ENCODE assay signal across 21 cellular contexts in the genomic region with DNA sequence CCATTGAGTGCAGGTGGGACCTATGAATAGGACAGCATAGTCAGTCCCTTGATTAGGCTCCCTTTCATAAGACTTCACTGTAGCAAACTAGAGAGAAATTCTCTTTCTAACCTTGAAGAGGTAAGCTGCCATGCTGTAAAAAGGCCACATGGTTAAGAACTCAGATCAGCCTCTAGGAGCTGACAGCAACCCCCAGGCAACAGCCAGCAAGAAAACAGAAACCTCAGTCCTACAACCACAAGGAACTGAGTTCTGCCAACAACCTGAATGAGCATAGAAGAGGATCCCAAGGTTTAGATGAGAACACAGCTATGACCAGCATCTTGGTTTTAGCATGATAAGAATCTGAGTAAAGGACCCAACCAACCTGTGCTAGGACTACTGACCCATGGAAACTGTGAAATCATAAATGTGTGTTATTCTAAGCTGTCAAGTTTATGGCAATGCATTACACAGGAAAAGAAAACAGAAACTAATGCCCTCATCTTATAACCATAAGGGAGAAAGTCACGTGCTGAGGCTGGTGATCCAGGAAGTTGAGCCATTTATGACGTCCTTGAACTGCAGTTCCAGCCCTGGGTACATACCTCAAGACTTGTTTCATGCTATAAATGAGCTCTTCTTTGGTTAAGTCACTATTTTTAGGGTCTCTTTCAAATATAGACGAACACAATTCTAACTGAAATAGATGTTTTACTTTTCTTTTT. TPM values are rescaled to one million over a fixed set of nuclear protein-coding genes. Genes with fewer than 3 reads are reported as not detected.
DNase-seq lines count a peak whose midpoint lies in the region; ATAC-seq and TF ChIP-seq lines count a peak whose summit lies in the region.
"Had no signal": no experiment of that assay in that cellular context is flagged by ENCODE, and none has a peak within 500 bp of the region (broad histone marks: within the 10 kb centered on the region; RNA-seq: fewer than 3 reads in every experiment).

No MANE protein-coding gene starts in this region.

- H3K27me3 ChIP-seq in SJCRH30 (no peaks in the 10 kb centered on the region), A673 (replicated peaks; ENCODE audit: insufficient read depth, low read depth, low read length, poor library complexity) (no peaks in the 10 kb centered on the region)
- H3K27me3 ChIP-seq: breast epithelium, thyroid gland had no signal

- H3K4me3 ChIP-seq in SJCRH30 = no peak overlapping the region
- H3K4me3 ChIP-seq in A673 (ENCODE audit: low read depth, low read length, poor library complexity, severe bottlenecking) = no peak overlapping the region
- H3K4me3 ChIP-seq: breast epithelium, thyroid gland had no signal

- no peaks in the 10 kb centered on the region for H3K36me3 ChIP-seq in SJCRH30
- no peaks in the 10 kb centered on the region for H3K36me3 ChIP-seq in A673 (ENCODE audit: insufficient read depth, low read length, poor library complexity, severe bottlenecking)
- H3K36me3 ChIP-seq: breast epithelium, thyroid gland had no signal

- ATAC-seq in GM18909 (IDR thresholded peaks at IDR 0.05; ENCODE audit: poor library complexity, unreplicated experiment) (peak; percentile 58), HG03280 (IDR thresholded peaks at IDR 0.05; ENCODE audit: unreplicated experiment) (peak; percentile 57), esophagus mucosa (peak; percentile 11)
- ATAC-seq: activated CD4-positive, CD25-positive, alpha-beta regulatory T cell treated with anti-CD3 and anti-CD28 coated beads, Interleukin-2, amount 50 U/mL, for 24 hours; CD8-positive, alpha-beta T cell; left ventricle myocardium superior; stimulated activated memory B cell treated with anti-CD40 and anti-IgM and Interleukin-4, amounts not matched to agents 10 μg/mL and 1 μg/mL and 100 μg/mL, for 72 hours had no signal

- H3K27ac Mint-ChIP-seq in type B pancreatic cell = no peak overlapping the region
- H3K27ac Mint-ChIP-seq: CD8-positive, alpha-beta T cell; stimulated activated memory B cell treated with anti-CD40 and anti-IgM and Interleukin-4, amounts not matched to agents 10 μg/mL and 1 μg/mL and 100 μg/mL, for 72 hours; T-helper 2 cell treated with Interferon-gamma antibody and Interleukin-4, amounts not matched to agents 5 μg/mL and 100 μg/mL, for 36 hours had no signal

- intact Hi-C loops in A673 (cut with micrococcal nuclease; ENCODE audit: unreplicated experiment) = no loop called here

- H3K9me3 Mint-ChIP-seq in type B pancreatic cell = peaks cover 3% of the 10 kb centered on the region
- H3K9me3 Mint-ChIP-seq: CD8-positive, alpha-beta T cell; stimulated activated memory B cell treated with anti-CD40 and anti-IgM and Interleukin-4, amounts not matched to agents 10 μg/mL and 1 μg/mL and 100 μg/mL, for 72 hours; T-helper 2 cell treated with Interferon-gamma antibody and Interleukin-4, amounts not matched to agents 5 μg/mL and 100 μg/mL, for 36 hours had no signal

- DNase-seq in EH (ENCODE audit: low read depth) (peak; percentile 14), SJCRH30 (no peak), A673 (ENCODE audit: low spot score) (no peak), type B pancreatic cell (ENCODE audit: extremely low spot score, unreplicated experiment) (no peak), Ammon's horn (ENCODE audit: low spot score) (no peak)
- DNase-seq: CD8-positive, alpha-beta T cell; cortex of kidney; DMS79 treated with DMSO at 0.1 percent for 48 hours; Kasumi-1; left ventricle myocardium superior; NCI-H1436 treated with DMSO at 0.1 percent for 48 hours; NCI-H774; retina; thyroid gland had no signal

- CTCF ChIA-PET in A673 (lab: Charles Lee) = no interaction called here

- H3K27me3 Mint-ChIP-seq in type B pancreatic cell = no peaks in the 10 kb centered on the region
- H3K27me3 Mint-ChIP-seq: stimulated activated memory B cell treated with anti-CD40 and anti-IgM and Interleukin-4, amounts not matched to agents 10 μg/mL and 1 μg/mL and 100 μg/mL, for 72 hours had no signal

- peaks cover 8% of the 10 kb centered on the region for H3K36me3 Mint-ChIP-seq in type B pancreatic cell
- H3K36me3 Mint-ChIP-seq: CD8-positive, alpha-beta T cell; stimulated activated memory B cell treated with anti-CD40 and anti-IgM and Interleukin-4, amounts not matched to agents 10 μg/mL and 1 μg/mL and 100 μg/mL, for 72 hours had no signal

- no peak overlapping the region for H3K4me3 Mint-ChIP-seq in type B pancreatic cell
- H3K4me3 Mint-ChIP-seq: CD8-positive, alpha-beta T cell; stimulated activated memory B cell treated with anti-CD40 and anti-IgM and Interleukin-4, amounts not matched to agents 10 μg/mL and 1 μg/mL and 100 μg/mL, for 72 hours; T-helper 2 cell treated with Interferon-gamma antibody and Interleukin-4, amounts not matched to agents 5 μg/mL and 100 μg/mL, for 36 hours had no signal

- H3K9me3 ChIP-seq in SJCRH30 (replicated peaks) (no peaks in the 10 kb centered on the region), A673 (ENCODE audit: low read depth, low read length, poor library complexity, severe bottlenecking) (no peaks in the 10 kb centered on the region)
- H3K9me3 ChIP-seq: thyroid gland had no signal

- TF ChIP-seq CTCF in A673 (conservative IDR thresholded peaks at IDR 0.05; ENCODE audit: low read depth, low read length) (no peak), type B pancreatic cell (conservative IDR thresholded peaks at IDR 0.05) (no peak)

- BruUV-seq in A673 (replicated peaks; lab: Mats Ljungman, UMichigan) = no TSS peak

- POLR2A ChIA-PET in A673 (lab: Charles Lee; ENCODE audit: low non-redundant PET) = no interaction called here

- H3K27ac ChIP-seq in SJCRH30 (no peak overlapping the region), A673 (ENCODE audit: low read depth, low read length, poor library complexity, severe bottlenecking) (no peak overlapping the region)
- H3K27ac ChIP-seq: breast epithelium, thyroid gland had no signal

- no peaks in the 10 kb centered on the region for H3K4me1 ChIP-seq in SJCRH30
- H3K4me1 ChIP-seq in A673 (ENCODE audit: insufficient read depth, low read length, poor library complexity, severe bottlenecking) = no peaks in the 10 kb centered on the region
- H3K4me1 ChIP-seq: breast epithelium, thyroid gland had no signal

- no peaks in the 10 kb centered on the region for H3K4me1 Mint-ChIP-seq in type B pancreatic cell (ENCODE audit: unreplicated experiment)
- H3K4me1 Mint-ChIP-seq: stimulated activated memory B cell treated with anti-CD40 and anti-IgM and Interleukin-4, amounts not matched to agents 10 μg/mL and 1 μg/mL and 100 μg/mL, for 72 hours had no signal

RNA-seq across cellular contexts. Expression of a gene that starts 43.3 kb away (rescaled TPM):
- total RNA-seq in esophagus mucosa (84.7 TPM), A673 (2021) (1.6 and 1.7 TPM in 2 replicates), type B pancreatic cell (ENCODE audit: low replicate concordance) (10.2 and 16.8 TPM in 2 replicates)
- total RNA-seq in SJCRH30 (2014; rRNA removed; shearing (Covaris generic)) = 0.18 TPM in 1 of 2 replicates, not detected in the other
